Comparison of ENCODE assay signal across 16 cellular contexts in the genomic region with DNA sequence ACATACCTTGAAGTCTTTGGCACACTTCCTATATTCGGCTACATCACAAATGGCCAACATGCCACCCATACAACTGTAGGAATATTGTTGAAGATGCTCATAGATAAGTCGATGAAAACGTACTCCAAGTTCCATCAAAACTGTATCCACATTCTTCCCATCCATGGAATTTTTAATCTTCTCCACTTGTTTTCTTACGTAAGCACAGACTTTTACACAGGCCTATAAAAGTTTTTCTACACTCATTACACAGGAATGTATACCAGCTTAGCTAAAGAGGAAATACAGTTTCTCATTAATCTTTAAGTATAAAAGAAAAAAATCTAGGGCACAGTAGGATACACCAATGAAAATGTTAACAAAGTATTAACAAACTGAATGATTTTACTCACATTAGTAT. TPM values are rescaled to one million over a fixed set of nuclear protein-coding genes. Genes with fewer than 3 reads are reported as not detected.
DNase-seq lines count a peak whose midpoint lies in the region; ATAC-seq, FAIRE-seq and TF ChIP-seq lines count a peak whose summit lies in the region.
"Had no signal": no experiment of that assay in that cellular context is flagged by ENCODE, and none has a peak within 500 bp of the region (broad histone marks: within the 10 kb centered on the region; RNA-seq: fewer than 3 reads in every experiment).

No MANE protein-coding gene starts in this region.

- DNase-seq in A549 (ENCODE audit: low read depth in 1 of 2, low spot score in 1 of 2), result peak in 1 of 2 experiments; percentile 2
- no peak for DNase-seq in GM12892 (ENCODE audit: insufficient read length)
- DNase-seq in adipocyte (ENCODE audit: low read depth), result peak; percentile 65
- peak; percentile 8 to 54 for DNase-seq in foreskin fibroblast
- DNase-seq in NCI-H187 treated with DMSO at 0.1 percent for 48 hours (lab: John Stamatoyannopoulos, UW), result no peak
- no peak for DNase-seq in DMS79 treated with DMSO at 0.1 percent for 48 hours (lab: John Stamatoyannopoulos, UW)
- DNase-seq in substantia nigra (lab: John Stamatoyannopoulos, UW), result no peak
- DNase-seq: activated CD4-positive, alpha-beta T cell treated with anti-CD3 and anti-CD28 coated beads for 36 hours; AML-193; mesendoderm; MM.1S; NCI-H2107; sigmoid colon; stimulated activated naive CD4-positive, alpha-beta T cell had no signal

- ATAC-seq in A549 (no peak), esophagus mucosa (no peak)
- ATAC-seq: activated CD4-positive, alpha-beta T cell treated with anti-CD3 and anti-CD28 coated beads for 36 hours; GM12878 had no signal

- H3K27ac ChIP-seq in A549, result no peak overlapping the region
- no peak overlapping the region for H3K27ac ChIP-seq in substantia nigra (ENCODE audit: low read depth, low read length, poor library complexity, severe bottlenecking)
- H3K27ac ChIP-seq: sigmoid colon had no signal

- TF ChIP-seq RAD21 in A549 (conservative IDR thresholded peaks at IDR 0.05 in 1 of 2, IDR thresholded peaks at IDR 0.05 in 1 of 2), result no peak

- H3K4me2 ChIP-seq in A549, result peak overlapping the region; percentile 7; the same call in 1 of the 3 replicates

- POLR2A ChIA-PET in A549 (lab: Yijun Ruan, JAX), result interaction anchor here (0.6 kb wide), 1 partner anchor 9 kb away, joined by 5 read pairs; no protein-coding TSS in a partner anchor

- H3K27me3 ChIP-seq in adipocyte (replicated peaks; ENCODE audit: control insufficient read depth, insufficient read depth, low read length), result no peaks in the 10 kb centered on the region
- H3K27me3 ChIP-seq: sigmoid colon had no signal

- no peak overlapping the region for H3K9ac ChIP-seq in adipocyte (ENCODE audit: low read length)

- TF ChIP-seq CTCF in A549 (IDR thresholded peaks at IDR 0.05), result no peak
- no peak for TF ChIP-seq CTCF in foreskin fibroblast (IDR thresholded peaks at IDR 0.05; ENCODE audit: low read depth, low read length)

- H3K4me1 ChIP-seq in A549 (peaks cover 9% of the 10 kb centered on the region; the same call in 2 of the 3 replicates), adipocyte (ENCODE audit: control insufficient read depth, insufficient read depth, low read length) (peaks cover 9% of the 10 kb centered on the region)

- WGBS in A549 (ENCODE audit: missing lambda C conversion rate), result 70% methylated on average over 4 of the region's 4 CpGs

- CTCF ChIA-PET in A549 (lab: Yijun Ruan, JAX), result no interaction called here

- TF ChIP-seq EP300 in A549 (IDR thresholded peaks at IDR 0.05), result no peak

- TF ChIP-seq POLR2A in A549 (IDR thresholded peaks at IDR 0.05; ENCODE audit: low read length) (no peak), GM12892 (IDR thresholded peaks at IDR 0.05; ENCODE audit: low read depth, low read length) (no peak)

- peak; percentile 28 for FAIRE-seq in A549 (lab: Jason Lieb, UNC)
- FAIRE-seq in GM12892 (lab: Jason Lieb, UNC), result peak; percentile 48
- FAIRE-seq: GM12878 had no signal

- H3K36me3 ChIP-seq in adipocyte (ENCODE audit: control insufficient read depth, insufficient read depth, low read length, severe bottlenecking), result peaks cover 44% of the 10 kb centered on the region

- H3K4me3 ChIP-seq in A549, result no peak overlapping the region
- no peak overlapping the region for H3K4me3 ChIP-seq in adipocyte (ENCODE audit: low read length)
- no peak overlapping the region for H3K4me3 ChIP-seq in foreskin fibroblast (ENCODE audit: low read depth in 1 of 2, low read length in 2 of 2)
- H3K4me3 ChIP-seq: GM12878, sigmoid colon had no signal

- no peaks in the 10 kb centered on the region for H3K9me3 ChIP-seq in A549
- no peaks in the 10 kb centered on the region for H3K9me3 ChIP-seq in adipocyte (ENCODE audit: control insufficient read depth, low read length)
- H3K9me3 ChIP-seq: sigmoid colon had no signal

TF ChIP-seq in A549, 52 proteins besides CTCF, POLR2A, EP300 and RAD21:
- TF ChIP-seq ZC3H11A (IDR thresholded peaks at IDR 0.05) (no peak), HOXB13 (CRISPR knock-in tag; IDR thresholded peaks at IDR 0.05; ENCODE audit: low read depth) (no peak), JUNB (IDR thresholded peaks at IDR 0.05) (no peak), CBX2 (IDR thresholded peaks at IDR 0.05; ENCODE audit: borderline replicate concordance, low read depth) (no peak), MYC (IDR thresholded peaks at IDR 0.05; ENCODE audit: borderline replicate concordance, low read length) (no peak), MAFK (IDR thresholded peaks at IDR 0.05; ENCODE audit: partially characterized antibody) (no peak), GATA3 (IDR thresholded peaks at IDR 0.05; ENCODE audit: borderline replicate concordance) (no peak), JUN (IDR thresholded peaks at IDR 0.05) (no peak), BHLHE40 (IDR thresholded peaks at IDR 0.05; ENCODE audit: low read depth, low read length) (no peak), NFE2L2 (conservative IDR thresholded peaks at IDR 0.05; ENCODE audit: low read length) (no peak), FOSL2 (IDR thresholded peaks at IDR 0.05) (no peak), FOSL2 (CRISPR knock-in tag; IDR thresholded peaks at IDR 0.05) (no peak), RARB (CRISPR knock-in tag; IDR thresholded peaks at IDR 0.05) (no peak), CBX8 (IDR thresholded peaks at IDR 0.05) (no peak), HOXA7 (CRISPR knock-in tag; IDR thresholded peaks at IDR 0.05) (no peak)
- TF ChIP-seq, protein P1, sequence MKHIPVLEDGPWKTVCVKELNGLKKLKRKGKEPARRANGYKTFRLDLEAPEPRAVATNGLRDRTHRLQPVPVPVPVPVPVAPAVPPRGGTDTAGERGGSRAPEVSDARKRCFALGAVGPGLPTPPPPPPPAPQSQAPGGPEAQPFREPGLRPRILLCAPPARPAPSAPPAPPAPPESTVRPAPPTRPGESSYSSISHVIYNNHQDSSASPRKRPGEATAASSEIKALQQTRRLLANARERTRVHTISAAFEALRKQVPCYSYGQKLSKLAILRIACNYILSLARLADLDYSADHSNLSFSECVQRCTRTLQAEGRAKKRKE (CRISPR knock-in tag; IDR thresholded peaks at IDR 0.05; ENCODE audit: low read depth), result no peak
- TF ChIP-seq, protein P2, sequence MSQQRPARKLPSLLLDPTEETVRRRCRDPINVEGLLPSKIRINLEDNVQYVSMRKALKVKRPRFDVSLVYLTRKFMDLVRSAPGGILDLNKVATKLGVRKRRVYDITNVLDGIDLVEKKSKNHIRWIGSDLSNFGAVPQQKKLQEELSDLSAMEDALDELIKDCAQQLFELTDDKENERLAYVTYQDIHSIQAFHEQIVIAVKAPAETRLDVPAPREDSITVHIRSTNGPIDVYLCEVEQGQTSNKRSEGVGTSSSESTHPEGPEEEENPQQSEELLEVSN (IDR thresholded peaks at IDR 0.05; ENCODE audit: borderline replicate concordance, low read depth), result no peak
TF ChIP-seq in A549: peak in this region for 0.

RNA-seq across cellular contexts. Expression of a gene that starts 59.1 kb away (rescaled TPM):
- polyA plus RNA-seq in A549 (2011; rRNA removed), result 50.3 and 64.6 TPM in 2 replicates
- polyA plus RNA-seq in A549 (2012; cell fraction: cytosol; rRNA removed), result 9.3 and 9.7 TPM in 2 replicates
- polyA plus RNA-seq in A549 (2012; cell fraction: nucleus; rRNA removed), result 3.9 and 5.9 TPM in 2 replicates
- polyA plus RNA-seq in A549 (2017; fragmentation: RNase III; extraction: RNeasy Plus Mini Kit Qiagen cat#74134 plus additional on column Dnase treatment), result 29.7 to 31.5 TPM (median 30.4 TPM) in 3 replicates
- polyA minus RNA-seq in A549 (2011; rRNA and poly(A)+ RNA removed), result 18.0 and 20.3 TPM in 2 replicates
- polyA plus RNA-seq in GM12892 (2012; ENCODE audit: missing spikeins), result 72.6 TPM
- total RNA-seq in esophagus mucosa, result 43.6 TPM

RNA-seq across cellular contexts. Expression of a gene that starts 59.2 kb away (rescaled TPM):
- polyA plus RNA-seq in A549 (2011; rRNA removed) (36.4 and 40.6 TPM in 2 replicates), A549 (2017; fragmentation: RNase III; extraction: RNeasy Plus Mini Kit Qiagen cat#74134 plus additional on column Dnase treatment) (22.8 to 23.7 TPM (median 23.1 TPM) in 3 replicates)
- polyA plus RNA-seq in A549 (2012; cell fraction: cytosol; rRNA removed), result 10.6 TPM in 2 replicates
- polyA plus RNA-seq in A549 (2012; cell fraction: nucleus; rRNA removed), result 4.6 and 9.9 TPM in 2 replicates
- 19.5 and 23.3 TPM in 2 replicates for polyA minus RNA-seq in A549 (2011; rRNA and poly(A)+ RNA removed)
- 22.7 TPM for polyA plus RNA-seq in GM12892 (2012; ENCODE audit: missing spikeins)
- total RNA-seq in esophagus mucosa, result 26.6 TPM

Comparison
In these comparisons a context has a peak if more than half of its experiments do, and no peak if none do; other contexts are left out.
1. DNase-seq: peak in adipocyte (single experiment) and foreskin fibroblast (2 of 2); none in GM12892 (single experiment), NCI-H187 treated with DMSO at 0.1 percent for 48 hours (single experiment), DMS79 treated with DMSO at 0.1 percent for 48 hours (single experiment) and substantia nigra (0 of 49).